In genomic region chr7:139721844-139722243, GRCh38 we compare ENCODE assay signal across 21 cellular contexts. TPM values are rescaled to one million over a fixed set of nuclear protein-coding genes. Genes with fewer than 3 reads are reported as not detected.
DNase-seq lines count a peak whose midpoint lies in the region; ATAC-seq and TF ChIP-seq lines count a peak whose summit lies in the region.
"Had no signal": no experiment of that assay in that cellular context is flagged by ENCODE, and none has a peak within 500 bp of the region (broad histone marks: within the 10 kb centered on the region; RNA-seq: fewer than 3 reads in every experiment).

No MANE protein-coding gene starts in this region.

- DNase-seq in GM12865 (ENCODE audit: low read depth) (no peak), lower lobe of right lung (no peak), spleen (no peak), kidney glomerular epithelial cell (lab: John Stamatoyannopoulos, UW) (no peak), NCI-H446 (lab: John Stamatoyannopoulos, UW) (no peak), D341Med (ENCODE audit: low spot score) (no peak)
- DNase-seq in CD4-positive, alpha-beta T cell = no peak
- DNase-seq: activated B cell treated with CpG ODN at 0.5 μM for 24 hours; activated naive CD8-positive, alpha-beta T cell treated with anti-CD3 and anti-CD28 coated beads, Interleukin-2, amount 50 U/mL, for 24 hours; AML-193; GDM1; mammary epithelial cell; NCI-H2171; stimulated activated naive CD8-positive, alpha-beta T cell treated with anti-CD3 and anti-CD28 coated beads, Interleukin-15, amount 100 ng/mL, for 72 hours had no signal

- H3K27ac Mint-ChIP-seq in CD4-positive, alpha-beta T cell = no peak overlapping the region
- H3K27ac Mint-ChIP-seq: activated B cell treated with CpG ODN at 0.5 μM for 24 hours; activated naive CD8-positive, alpha-beta T cell treated with anti-CD3 and anti-CD28 coated beads, Interleukin-2, amount 50 U/mL, for 24 hours; activated T-helper 1 cell treated with anti-CD3 and anti-CD28 coated beads, Interleukin-12 subunit alpha, Interleukin-12 subunit beta, Interleukin-2, Interleukin-4 antibody, amounts not matched to agents 30 ng/mL and 10 ng/mL and 1 ng/mL, durations not matched to agents 14 hours and 24 hours and 36 hours; nephron; stimulated activated naive CD8-positive, alpha-beta T cell treated with anti-CD3 and anti-CD28 coated beads, Interleukin-15, amount 100 ng/mL, for 72 hours had no signal

- POLR2A ChIA-PET in CD4-positive, alpha-beta T cell (lab: Charles Lee) = no interaction called here

- H3K27me3 ChIP-seq in lower lobe of right lung (ENCODE audit: low read depth) (no peaks in the 10 kb centered on the region), spleen (replicated peaks in 1 of 7) (no peaks in the 10 kb centered on the region)
- H3K27me3 ChIP-seq in CD4-positive, alpha-beta T cell (ENCODE audit: control insufficient read depth, insufficient read depth, low read length) = no peaks in the 10 kb centered on the region
- H3K27me3 ChIP-seq: breast epithelium, dorsolateral prefrontal cortex had no signal

- peaks cover 22% of the 10 kb centered on the region for H3K4me1 Mint-ChIP-seq in CD4-positive, alpha-beta T cell (ENCODE audit: low read depth)

- ATAC-seq in lower lobe of right lung = no peak
- no peak for ATAC-seq in CD4-positive, alpha-beta T cell (ENCODE audit: poor library complexity)
- ATAC-seq: activated naive CD8-positive, alpha-beta T cell treated with anti-CD3 and anti-CD28 coated beads, Interleukin-2, amount 50 U/mL, for 24 hours; esophagus mucosa; GM12878; stimulated activated naive CD8-positive, alpha-beta T cell treated with anti-CD3 and anti-CD28 coated beads, Interleukin-15, amount 100 ng/mL, for 72 hours had no signal

- no peaks in the 10 kb centered on the region for H3K27me3 Mint-ChIP-seq in CD4-positive, alpha-beta T cell
- H3K27me3 Mint-ChIP-seq: activated B cell treated with CpG ODN at 0.5 μM for 24 hours; activated naive CD8-positive, alpha-beta T cell treated with anti-CD3 and anti-CD28 coated beads, Interleukin-2, amount 50 U/mL, for 24 hours; stimulated activated naive CD8-positive, alpha-beta T cell treated with anti-CD3 and anti-CD28 coated beads, Interleukin-15, amount 100 ng/mL, for 72 hours had no signal

- H3K36me3 Mint-ChIP-seq in CD4-positive, alpha-beta T cell (ENCODE audit: low read depth) = peaks cover 15% of the 10 kb centered on the region

- CTCF ChIA-PET in CD4-positive, alpha-beta T cell (lab: Charles Lee) = no interaction called here

- no peak for TF ChIP-seq POLR2A in spleen (IDR thresholded peaks at IDR 0.05)

- TF ChIP-seq CTCF in GM12865 (IDR thresholded peaks at IDR 0.05; ENCODE audit: insufficient read depth, low read depth, low read length, missing control alignments) (no peak), VCaP (conservative IDR thresholded peaks at IDR 0.05) (no peak), lower lobe of right lung (IDR thresholded peaks at IDR 0.05) (no peak), spleen (IDR thresholded peaks at IDR 0.05 in 8 of 11, conservative IDR thresholded peaks at IDR 0.05 in 3 of 11) (no peak)
- TF ChIP-seq CTCF in CD4-positive, alpha-beta T cell (IDR thresholded peaks at IDR 0.05) = no peak

- H3K4me3 ChIP-seq in GM12865 (ENCODE audit: low read depth, low read length) (peak overlapping the region; percentile 9; the same call in 1 of the 2 replicates), lower lobe of right lung (no peak overlapping the region), spleen (no peak overlapping the region)
- H3K4me3 ChIP-seq: breast epithelium, GM12878 had no signal

- intact Hi-C loops in lower lobe of right lung (cut with DNase I) = no loop called here
- intact Hi-C loops in spleen (cut with DNase I; ENCODE audit: low total_unique reads) = no loop called here
- intact Hi-C loops in CD4-positive, alpha-beta T cell (cut with DNase I, micrococcal nuclease) = loop anchor here in 1 of 2 experiments (5.0 kb wide), 2 partner anchors 75 to 280 kb away; no protein-coding TSS in a partner anchor

- no peaks in the 10 kb centered on the region for H3K9me3 Mint-ChIP-seq in CD4-positive, alpha-beta T cell
- H3K9me3 Mint-ChIP-seq: activated B cell treated with CpG ODN at 0.5 μM for 24 hours; activated naive CD8-positive, alpha-beta T cell treated with anti-CD3 and anti-CD28 coated beads, Interleukin-2, amount 50 U/mL, for 24 hours; activated T-helper 1 cell treated with anti-CD3 and anti-CD28 coated beads, Interleukin-12 subunit alpha, Interleukin-12 subunit beta, Interleukin-2, Interleukin-4 antibody, amounts not matched to agents 30 ng/mL and 10 ng/mL and 1 ng/mL, durations not matched to agents 14 hours and 24 hours and 36 hours; nephron; stimulated activated naive CD8-positive, alpha-beta T cell treated with anti-CD3 and anti-CD28 coated beads, Interleukin-15, amount 100 ng/mL, for 72 hours had no signal

- H3K4me1 ChIP-seq in lower lobe of right lung = peaks cover 85% of the 10 kb centered on the region
- peaks cover 28 to 96% (median 84%) of the 10 kb centered on the region in 6 donors for H3K4me1 ChIP-seq in spleen
- H3K4me1 ChIP-seq: breast epithelium had no signal

- no peak overlapping the region for H3K4me3 Mint-ChIP-seq in CD4-positive, alpha-beta T cell
- H3K4me3 Mint-ChIP-seq: activated B cell treated with CpG ODN at 0.5 μM for 24 hours; activated naive CD8-positive, alpha-beta T cell treated with anti-CD3 and anti-CD28 coated beads, Interleukin-2, amount 50 U/mL, for 24 hours; activated T-helper 1 cell treated with anti-CD3 and anti-CD28 coated beads, Interleukin-12 subunit alpha, Interleukin-12 subunit beta, Interleukin-2, Interleukin-4 antibody, amounts not matched to agents 30 ng/mL and 10 ng/mL and 1 ng/mL, durations not matched to agents 14 hours and 24 hours and 36 hours; nephron; stimulated activated naive CD8-positive, alpha-beta T cell treated with anti-CD3 and anti-CD28 coated beads, Interleukin-15, amount 100 ng/mL, for 72 hours had no signal

- H3K9me3 ChIP-seq in lower lobe of right lung (no peaks in the 10 kb centered on the region), spleen (no peaks in the 10 kb centered on the region)
- no peaks in the 10 kb centered on the region for H3K9me3 ChIP-seq in CD4-positive, alpha-beta T cell (ENCODE audit: control insufficient read depth, low read length)
- H3K9me3 ChIP-seq: breast epithelium had no signal

- peak overlapping the region; percentile 89 for H3K27ac ChIP-seq in VCaP
- H3K27ac ChIP-seq in lower lobe of right lung = peak overlapping the region; percentile 31
- peak overlapping the region in 7 of 8 donors; percentile 16 to 88 (median 76) for H3K27ac ChIP-seq in spleen
- no peak overlapping the region for H3K27ac ChIP-seq in CD4-positive, alpha-beta T cell (ENCODE audit: low read depth, low read length)

- H3K36me3 ChIP-seq in lower lobe of right lung (peaks cover 3% of the 10 kb centered on the region), spleen (peaks cover 0 to 4% (median 0%) of the 10 kb centered on the region in 6 donors)
- H3K36me3 ChIP-seq: breast epithelium had no signal

- WGBS in spleen, 5 donors = 63 to 85% (median 80%) methylated on average over 1 of the region's 1 CpG

RNA-seq across cellular contexts. Expression of gene HIPK2, which starts 56.0 kb away (rescaled TPM):
- total RNA-seq in lower lobe of right lung (81.0 TPM), spleen (10 to 100 TPM; 48.9 to 97.5 (median 58.9) TPM)
- polyA plus RNA-seq in spleen = 1 to 10 TPM; 1.7 to 8.7 (median 2.4) TPM
- total RNA-seq in CD4-positive, alpha-beta T cell = 10 to 100 TPM; 36.5 to 37.0 TPM
